In the genomic region with DNA sequence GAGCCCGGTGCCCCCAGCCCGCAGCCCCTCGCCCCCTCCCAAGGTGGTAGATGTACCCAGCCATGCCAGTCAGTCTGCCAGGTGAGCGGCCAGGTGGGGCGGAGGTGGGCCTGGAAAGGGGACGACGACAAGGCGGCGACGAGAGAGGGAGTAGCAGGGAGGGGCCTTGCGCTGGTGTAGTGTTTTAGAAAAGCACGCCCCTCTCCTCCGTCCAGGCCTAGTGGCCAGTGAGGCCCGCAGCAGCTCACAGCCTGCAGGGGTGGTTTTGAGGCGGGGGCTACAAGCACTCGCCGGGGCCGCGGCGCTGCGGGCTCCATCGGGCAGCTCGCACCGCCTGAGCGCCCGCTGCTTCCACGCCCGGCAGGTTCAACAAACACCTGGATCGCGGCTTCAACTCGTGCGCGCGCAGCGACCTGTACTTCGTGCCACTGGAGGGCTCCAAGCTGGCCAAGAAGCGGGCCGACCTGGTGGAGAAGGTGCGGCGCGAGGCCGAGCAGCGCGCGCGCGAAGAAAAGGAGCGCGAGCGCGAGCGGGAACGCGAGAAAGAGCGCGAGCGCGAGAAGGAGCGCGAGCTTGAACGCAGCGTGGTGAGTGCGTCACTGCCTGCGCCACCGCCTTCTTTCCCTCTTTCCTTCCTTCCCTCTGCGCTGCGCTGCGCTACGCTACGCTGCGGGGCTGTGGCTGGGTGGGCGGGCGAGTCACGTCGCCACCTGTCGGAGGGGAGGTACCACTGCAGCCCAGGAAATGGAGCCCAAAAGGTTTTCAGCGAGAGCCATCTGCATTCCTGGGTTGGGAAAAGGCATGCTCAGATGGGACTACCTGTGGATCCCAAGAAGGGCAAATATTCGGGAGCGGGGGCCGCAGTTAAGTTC, we compare ENCODE assay signal across 8 cellular contexts. TPM values are rescaled to one million over a fixed set of nuclear protein-coding genes. Genes with fewer than 3 reads are reported as not detected.
DNase-seq lines count a peak whose midpoint lies in the region; ATAC-seq and TF ChIP-seq lines count a peak whose summit lies in the region.

No MANE protein-coding gene starts in this region.

- H3K4me2 ChIP-seq in OCI-LY7 (ENCODE audit: low read length) = peak overlapping the region; percentile 86

- TSS peak; percentile 84 for BruUV-seq in OCI-LY7 (replicated peaks; lab: Mats Ljungman, UMichigan)

- POLR2A ChIA-PET in OCI-LY7 (lab: Charles Lee) = interaction anchor here (0.5 to 2.3 kb wide), 6 partner anchors 8 to 39 kb away, joined by 3 to 7 read pairs (median 4); no protein-coding TSS in a partner anchor

- H3K9me3 ChIP-seq in OCI-LY7 (ENCODE audit: low read length) (no peaks in the 10 kb centered on the region), mononuclear cell (ENCODE audit: low read depth, low read length) (no peaks in the 10 kb centered on the region)

- peak; percentile 94 for DNase-seq in DMS114 treated with DMSO at 0.1 percent for 48 hours (lab: John Stamatoyannopoulos, UW; ENCODE audit: unreplicated experiment)
- peak; percentile 98 for DNase-seq in OCI-LY7 (ENCODE audit: low spot score)
- DNase-seq in activated T-cell treated with anti-CD3 and anti-CD28 coated beads for 4 hours = peak; percentile 86
- DNase-seq in epidermal melanocyte (ENCODE audit: insufficient read length, low spot score) = peak; percentile 82
- DNase-seq in stimulated activated CD8-positive, alpha-beta memory T cell treated with anti-CD3 and anti-CD28 coated beads, Interleukin-4, amount 100 ng/mL, for 24 hours (ENCODE audit: low read depth) = peak; percentile 86

- H3K36me3 Mint-ChIP-seq in IgD-negative memory B cell = peaks cover 4% of the 10 kb centered on the region

- peak; percentile 93 for TF ChIP-seq CTCF in OCI-LY7 (conservative IDR thresholded peaks at IDR 0.05; ENCODE audit: low read length)

- H3K4me1 Mint-ChIP-seq in IgD-negative memory B cell = peaks cover 9 to 15% (median 9%) of the 10 kb centered on the region in 3 donors

- H3K9me3 Mint-ChIP-seq in IgD-negative memory B cell = no peaks in the 10 kb centered on the region

- no peaks in the 10 kb centered on the region for H3K27me3 Mint-ChIP-seq in IgD-negative memory B cell

- no peaks in the 10 kb centered on the region for H3K9me2 ChIP-seq in OCI-LY7 (ENCODE audit: insufficient read depth, low read length)

- peak overlapping the region; percentile 87 for H3K27ac ChIP-seq in OCI-LY7 (ENCODE audit: low read depth, low read length, poor library complexity, severe bottlenecking)

- H3K36me3 ChIP-seq in OCI-LY7 (ENCODE audit: insufficient read depth, low read length) = peaks cover 7% of the 10 kb centered on the region; the same call in 1 of the 2 replicates

- peaks cover 15% of the 10 kb centered on the region for H3K4me1 ChIP-seq in OCI-LY7 (ENCODE audit: insufficient read depth, low read length, poor library complexity, severe bottlenecking)
- peaks cover 33% of the 10 kb centered on the region for H3K4me1 ChIP-seq in mononuclear cell (ENCODE audit: insufficient read depth, low read length)

- CTCF ChIA-PET in OCI-LY7 (lab: Charles Lee; ENCODE audit: unreplicated experiment) = interaction anchor here (0.7 to 1.4 kb wide), 4 partner anchors 12 to 86 kb away, joined by 3 to 5 read pairs (median 4); partner anchors contain the start of genes CDCA3 and SPSB2

- H4K20me1 ChIP-seq in OCI-LY7 (ENCODE audit: insufficient read depth, low read length) = no peaks in the 10 kb centered on the region

- peaks cover 5% of the 10 kb centered on the region; the same call in 1 of the 2 replicates for H3K79me2 ChIP-seq in OCI-LY7 (ENCODE audit: insufficient read depth, low read depth, low read length)

- peak; percentile 76 for ATAC-seq in GM21515 (IDR thresholded peaks at IDR 0.05; ENCODE audit: unreplicated experiment)

- H3K27me3 ChIP-seq in mononuclear cell (ENCODE audit: insufficient read depth, low read length) = no peaks in the 10 kb centered on the region

- H3K4me3 ChIP-seq in OCI-LY7 (ENCODE audit: low read depth, low read length, poor library complexity, severe bottlenecking) = peak overlapping the region; percentile 81
- peak overlapping the region; percentile 71 for H3K4me3 ChIP-seq in mononuclear cell (ENCODE audit: low read length)

- intact Hi-C loops in OCI-LY7 (cut with micrococcal nuclease; ENCODE audit: unreplicated experiment) = loop anchor here (2.0 to 5.0 kb wide), 3 partner anchors 35 to 65 kb away; partner anchors contain the start of genes EMG1, PHB2 and SPSB2

- peak overlapping the region; percentile 70 to 96 (median 88) for H3K4me3 Mint-ChIP-seq in IgD-negative memory B cell

- peak overlapping the region; percentile 89 to 98 (median 93) for H3K27ac Mint-ChIP-seq in IgD-negative memory B cell

- peak overlapping the region; percentile 65; the same call in 1 of the 2 replicates for H2AFZ ChIP-seq in OCI-LY7 (ENCODE audit: low read length)

RNA-seq across cellular contexts. Expression of gene RNU7-1, which starts 5.9 kb away (rescaled TPM):
- not detected for polyA plus RNA-seq in IgD-negative memory B cell
- total RNA-seq in OCI-LY7 (2014; rRNA removed; shearing (Covaris generic)) = not detected in 2 replicates
- total RNA-seq in OCI-LY7 (2022) = not detected in 2 replicates
- not detected for total RNA-seq in mononuclear cell

RNA-seq across cellular contexts. Expression of gene C12orf57, which starts 6.1 kb away (rescaled TPM):
- polyA plus RNA-seq in IgD-negative memory B cell = 141 TPM
- total RNA-seq in OCI-LY7 (2014; rRNA removed; shearing (Covaris generic)) = 315 and 319 TPM in 2 replicates
- 126 and 130 TPM in 2 replicates for total RNA-seq in OCI-LY7 (2022)
- total RNA-seq in mononuclear cell = 274 TPM

RNA-seq across cellular contexts. Expression of gene ATN1, which starts 10.0 kb away (rescaled TPM):
- polyA plus RNA-seq in IgD-negative memory B cell = 1.4 TPM
- total RNA-seq in OCI-LY7 (2014; rRNA removed; shearing (Covaris generic)) = 0.98 and 3.1 TPM in 2 replicates
- total RNA-seq in OCI-LY7 (2022) (4.9 and 6.7 TPM in 2 replicates), mononuclear cell (4.6 TPM)

RNA-seq across cellular contexts. Expression of gene PTPN6, which starts 13.4 kb away (rescaled TPM):
- 1,038 TPM for polyA plus RNA-seq in IgD-negative memory B cell
- total RNA-seq in OCI-LY7 (2014; rRNA removed; shearing (Covaris generic)) = 37.1 and 42.9 TPM in 2 replicates
- total RNA-seq in OCI-LY7 (2022) (110 and 116 TPM in 2 replicates), mononuclear cell (99.9 TPM)

RNA-seq across cellular contexts. Expression of gene ENO2, which starts 23.3 kb away (rescaled TPM):
- 21.7 TPM for polyA plus RNA-seq in IgD-negative memory B cell
- 24.9 and 29.3 TPM in 2 replicates for total RNA-seq in OCI-LY7 (2014; rRNA removed; shearing (Covaris generic))
- 79.6 and 89.5 TPM in 2 replicates for total RNA-seq in OCI-LY7 (2022)
- 11.4 TPM for total RNA-seq in mononuclear cell

Comparison
In these comparisons a context has a peak if more than half of its experiments do, and no peak if none do; other contexts are left out.
1. Peak in every context shown above with its lines: DNase-seq, ATAC-seq, H3K4me3 ChIP-seq and H3K27ac ChIP-seq.